ENCODE assay signal across 8 cellular contexts in the genomic region with DNA sequence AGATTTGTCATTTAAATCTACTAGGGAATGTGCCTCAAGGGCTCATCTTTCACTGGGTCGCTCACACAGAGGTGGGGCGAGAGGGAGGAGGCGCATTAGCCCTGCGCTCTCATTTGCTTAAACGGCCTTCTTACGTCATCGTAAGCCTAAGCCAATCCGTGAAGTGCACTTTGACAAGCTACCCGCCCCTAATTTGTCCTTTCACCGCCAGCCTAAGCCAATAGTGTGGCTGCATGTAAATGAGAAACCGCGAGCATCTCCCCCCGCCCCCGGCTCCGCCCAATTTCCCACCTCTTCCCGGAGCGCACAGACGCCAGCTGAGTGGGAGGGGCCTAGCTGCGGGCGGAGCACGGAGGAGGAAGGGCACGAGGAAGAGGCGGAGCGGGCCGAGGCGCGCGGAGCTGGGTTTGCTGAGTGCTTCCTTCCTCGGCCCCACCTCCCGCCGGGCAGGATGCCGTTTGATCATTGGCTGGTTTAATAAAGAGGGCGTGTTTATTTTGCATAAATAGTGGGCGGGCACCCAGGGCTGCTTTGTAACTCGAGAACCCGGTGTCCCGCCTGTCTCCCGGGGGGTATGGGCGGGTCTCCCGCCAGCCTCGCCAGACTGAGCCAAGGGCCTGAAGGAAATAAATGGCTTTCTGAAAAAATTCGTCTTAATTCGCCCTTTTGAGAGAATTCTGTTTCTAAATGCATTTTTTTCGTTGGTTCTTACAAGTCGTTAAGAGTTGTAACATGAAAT.
A peak's percentile ranks its signal among the peaks of the same experiment; 100 is the strongest.
DNase-seq lines count a peak whose midpoint lies in the region; ATAC-seq lines count a peak whose summit lies in the region.

No MANE protein-coding gene starts in this region.

- H3K4me1 ChIP-seq in mucosa of rectum (ENCODE audit: control insufficient read depth in 2 of 2, insufficient read depth in 2 of 2, low read length in 2 of 2), result peaks cover 7 to 13% of the 10 kb centered on the region in 2 donors

- no peaks in the 10 kb centered on the region for H3K36me3 ChIP-seq in mucosa of rectum (ENCODE audit: control insufficient read depth in 2 of 2, insufficient read depth in 2 of 2, low read length in 2 of 2)

- H3K4me1 Mint-ChIP-seq in stimulated activated naive B cell treated with anti-CD40 and anti-IgM and Interleukin-4, amounts not matched to agents 10 μg/mL and 1 μg/mL and 100 μg/mL, for 72 hours, result peaks cover 5 to 21% of the 10 kb centered on the region in 2 donors

- peak overlapping the region; percentile 79 to 85 for H3K4me3 Mint-ChIP-seq in stimulated activated naive B cell treated with anti-CD40 and anti-IgM and Interleukin-4, amounts not matched to agents 10 μg/mL and 1 μg/mL and 100 μg/mL, for 72 hours

- H3K9me3 Mint-ChIP-seq in stimulated activated naive B cell treated with anti-CD40 and anti-IgM and Interleukin-4, amounts not matched to agents 10 μg/mL and 1 μg/mL and 100 μg/mL, for 72 hours, result peaks cover 5 to 9% of the 10 kb centered on the region in 2 donors

- H3K27ac Mint-ChIP-seq in stimulated activated naive B cell treated with anti-CD40 and anti-IgM and Interleukin-4, amounts not matched to agents 10 μg/mL and 1 μg/mL and 100 μg/mL, for 72 hours, result peak overlapping the region; percentile 96

- DNase-seq in COR-L47 (lab: John Stamatoyannopoulos, UW) (peak; percentile 100), NCI-H69 (lab: John Stamatoyannopoulos, UW) (peak; percentile 100), ecto neural progenitor cell (ENCODE audit: low spot score) (peak; percentile 100)
- peak; percentile 37 to 71 for DNase-seq in activated CD4-positive, alpha-beta T cell treated with anti-CD3 and anti-CD28 coated beads, Interleukin-2, amount 50 U/mL, for 24 hours (ENCODE audit: low read depth in 1 of 2, low spot score in 1 of 2)
- DNase-seq in stimulated activated naive B cell treated with anti-CD40 and anti-IgM and Interleukin-4, amounts not matched to agents 10 μg/mL and 1 μg/mL and 100 μg/mL, for 72 hours, result peak; percentile 82

- peaks cover 35 to 41% of the 10 kb centered on the region in 2 donors for H3K27me3 ChIP-seq in mucosa of rectum (ENCODE audit: control insufficient read depth in 2 of 2, insufficient read depth in 2 of 2, low read length in 2 of 2)

- H3K9me3 ChIP-seq in mucosa of rectum (ENCODE audit: control insufficient read depth in 2 of 2, low read length in 2 of 2), result no peaks in the 10 kb centered on the region

- ATAC-seq in GM21360 (IDR thresholded peaks at IDR 0.05; ENCODE audit: unreplicated experiment), result peak; percentile 92
- ATAC-seq in HG03575 (IDR thresholded peaks at IDR 0.05; ENCODE audit: extremely low read depth, insufficient number of reproducible peaks, low FRiP score, unreplicated experiment), result peak; percentile 81
- ATAC-seq in stimulated activated naive B cell treated with anti-CD40 and anti-IgM and Interleukin-4, amounts not matched to agents 10 μg/mL and 1 μg/mL and 100 μg/mL, for 72 hours (replicated peaks), result peak; percentile 91 to 94

- H3K27ac ChIP-seq in mucosa of rectum (ENCODE audit: low read depth in 2 of 2, low read length in 2 of 2), result peak overlapping the region in 1 of 2 donors; percentile 44

- H3K4me3 ChIP-seq in mucosa of rectum (ENCODE audit: low read length in 2 of 2), result peak overlapping the region; percentile 48 to 56

- H3K36me3 Mint-ChIP-seq in stimulated activated naive B cell treated with anti-CD40 and anti-IgM and Interleukin-4, amounts not matched to agents 10 μg/mL and 1 μg/mL and 100 μg/mL, for 72 hours, result peaks cover 0 to 18% of the 10 kb centered on the region in 2 donors

- H3K9ac ChIP-seq in mucosa of rectum (ENCODE audit: low read depth in 1 of 2, low read length in 2 of 2), result peak overlapping the region; percentile 35 to 40

- H3K27me3 Mint-ChIP-seq in stimulated activated naive B cell treated with anti-CD40 and anti-IgM and Interleukin-4, amounts not matched to agents 10 μg/mL and 1 μg/mL and 100 μg/mL, for 72 hours, result peaks cover 21 to 27% of the 10 kb centered on the region in 2 donors
